In the genomic region with DNA sequence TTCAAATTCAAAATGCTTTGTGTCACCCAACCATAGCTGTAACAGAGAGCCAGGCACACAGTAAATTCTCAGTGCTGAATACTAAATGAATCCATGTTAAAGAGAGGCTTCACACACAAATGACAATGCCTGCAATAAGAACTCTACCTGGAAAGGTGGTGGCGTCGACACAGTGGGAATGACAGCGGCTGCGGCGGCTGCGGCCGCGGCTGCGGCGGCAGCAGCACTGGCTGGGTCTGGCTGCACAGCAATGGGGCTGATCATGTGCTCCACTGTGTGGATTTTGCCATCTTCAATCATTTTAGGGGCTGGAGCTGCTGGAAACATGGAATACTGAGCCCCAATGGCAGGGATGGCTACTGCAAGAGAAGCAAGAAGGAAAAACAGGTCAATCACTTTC, we compare ENCODE assay signal across 14 cellular contexts.
"Had no signal": no experiment of that assay in that cellular context is flagged by ENCODE, and none has a peak within 500 bp of the region (broad histone marks: within the 10 kb centered on the region; RNA-seq: fewer than 3 reads in every experiment).

No MANE protein-coding gene starts in this region.

- H3K27me3 ChIP-seq: ascending aorta, breast epithelium, esophagus squamous epithelium, neutrophil, transverse colon had no signal

- H3K4me3 ChIP-seq: ascending aorta, breast epithelium, esophagus squamous epithelium, transverse colon had no signal

- H3K9me3 ChIP-seq: ascending aorta, esophagus squamous epithelium, neutrophil, transverse colon had no signal

- DNase-seq: activated effector memory CD4-positive, alpha-beta T cell treated with Interleukin-2 at 50 U/mL for 16 hours; cerebellar nuclear complex; effector CD8-positive, alpha-beta T cell; esophagus squamous epithelium; hippocampal formation; retina; substantia nigra; T-helper 9 cell; transverse colon had no signal

- H3K9ac ChIP-seq: parathyroid adenoma had no signal

- H2AFZ ChIP-seq: parathyroid adenoma had no signal

- H3K36me3 ChIP-seq: ascending aorta, breast epithelium had no signal

- H3K4me3 Mint-ChIP-seq: stimulated activated memory B cell treated with anti-CD40 and anti-IgM and Interleukin-4, amounts not matched to agents 10 μg/mL and 1 μg/mL and 100 μg/mL, for 72 hours had no signal

- H3K27ac ChIP-seq: ascending aorta, breast epithelium, esophagus squamous epithelium, neutrophil, parathyroid adenoma, transverse colon had no signal

- H3K27me3 Mint-ChIP-seq: stimulated activated memory B cell treated with anti-CD40 and anti-IgM and Interleukin-4, amounts not matched to agents 10 μg/mL and 1 μg/mL and 100 μg/mL, for 72 hours had no signal

- H3K4me1 ChIP-seq: ascending aorta, breast epithelium, transverse colon had no signal
